ENCODE assay signal across 25 cellular contexts in the genomic region with DNA sequence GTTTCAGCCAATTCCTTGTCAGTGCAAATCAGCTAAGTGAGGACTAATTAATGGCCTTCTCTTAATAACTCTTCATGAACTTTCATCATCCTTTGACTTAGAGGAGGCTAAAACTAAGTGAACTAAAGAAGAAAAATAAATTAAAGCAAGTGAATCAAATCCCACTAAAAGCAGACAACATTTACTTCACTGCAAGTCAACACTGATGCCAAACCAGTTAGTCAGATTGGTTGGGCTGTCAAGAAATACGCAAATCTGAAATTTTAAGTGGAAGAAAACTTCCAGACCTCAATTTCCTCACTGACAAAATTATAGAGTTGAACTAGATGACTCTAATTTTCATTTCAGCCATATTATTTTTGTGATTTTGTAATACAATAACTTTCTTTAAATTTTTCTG.
DNase-seq lines count a peak whose midpoint lies in the region; ATAC-seq, FAIRE-seq and TF ChIP-seq lines count a peak whose summit lies in the region.
"Had no signal": no experiment of that assay in that cellular context is flagged by ENCODE, and none has a peak within 500 bp of the region (broad histone marks: within the 10 kb centered on the region; RNA-seq: fewer than 3 reads in every experiment).

No MANE protein-coding gene starts in this region.

- H3K4me3 ChIP-seq in SK-N-SH (ENCODE audit: low read depth in 2 of 2, low read length in 1 of 2) (no peak overlapping the region), neural cell (ENCODE audit: low read length) (no peak overlapping the region)
- H3K4me3 ChIP-seq: BLaER1 treated with 17β-estradiol and CSF1 and Interleukin-3, amounts not matched to agents 10 nM and 100 nM; GM12878; GM23248 had no signal

- no peaks in the 10 kb centered on the region for H3F3A ChIP-seq in SK-N-SH (replicated peaks; ENCODE audit: insufficient read depth)
- H3F3A ChIP-seq in neural cell (ENCODE audit: insufficient read depth, low read length, poor library complexity, severe bottlenecking), result peaks cover 18% of the 10 kb centered on the region

- in situ Hi-C loops in GM13976 (cut with MboI; ENCODE audit: low sequenced_read_pairs, unreplicated experiment), result no loop called here

- 39% methylated on average over 1 of the region's 1 CpG for WGBS in SK-N-SH (ENCODE audit: low lambda C conversion rate)

- H3K27me3 ChIP-seq in SK-N-SH (ENCODE audit: insufficient read depth) (no peaks in the 10 kb centered on the region), neural cell (ENCODE audit: insufficient read depth, low read depth, low read length) (no peaks in the 10 kb centered on the region)
- H3K27me3 ChIP-seq: BE2C; BLaER1 treated with 17β-estradiol and CSF1 and Interleukin-3, amounts not matched to agents 10 nM and 100 nM had no signal

- H3K9ac ChIP-seq in SK-N-SH, result no peak overlapping the region
- H3K9ac ChIP-seq in neural cell (ENCODE audit: low read length), result no peak overlapping the region
- H3K9ac ChIP-seq: BLaER1 treated with 17β-estradiol and CSF1 and Interleukin-3, amounts not matched to agents 10 nM and 100 nM; GM23248 had no signal

- TF ChIP-seq CTCF in SK-N-SH (IDR thresholded peaks at IDR 0.05), result no peak
- no peak for TF ChIP-seq CTCF in neural cell (IDR thresholded peaks at IDR 0.05; ENCODE audit: poor library complexity, severe bottlenecking)
- no peak for TF ChIP-seq CTCF in GM13976 (IDR thresholded peaks at IDR 0.05; ENCODE audit: borderline replicate concordance, control extremely low read depth, extremely low read depth, insufficient read depth, missing control alignments)

- ATAC-seq in SK-N-SH treated with all-trans-retinoic acid at 6 μM for 48 hours, result no peak
- ATAC-seq: GM12878 had no signal

- H3K27ac ChIP-seq in SK-N-SH (ENCODE audit: low read depth in 2 of 2, low read length in 1 of 2), result no peak overlapping the region
- peak overlapping the region; percentile 35 for H3K27ac ChIP-seq in neural cell (ENCODE audit: low read length)
- H3K27ac ChIP-seq: 22Rv1; BLaER1 treated with 17β-estradiol and CSF1 and Interleukin-3, amounts not matched to agents 10 nM and 100 nM; GM23248 had no signal

- no peaks in the 10 kb centered on the region for H3K79me2 ChIP-seq in SK-N-SH (ENCODE audit: insufficient read depth)
- H3K79me2 ChIP-seq in neural cell (replicated peaks; ENCODE audit: insufficient read depth, low read length), result no peaks in the 10 kb centered on the region

- H3K9me2 ChIP-seq in SK-N-SH (no peaks in the 10 kb centered on the region; the same call in 1 of the 2 replicates), neural cell (ENCODE audit: insufficient read depth, low read length) (no peaks in the 10 kb centered on the region)

- CTCF ChIA-PET in SK-N-SH (lab: Yijun Ruan, JAX), result no interaction called here

- H3K9me3 ChIP-seq in SK-N-SH, result no peaks in the 10 kb centered on the region
- no peaks in the 10 kb centered on the region for H3K9me3 ChIP-seq in neural cell (ENCODE audit: low read length)
- H3K9me3 ChIP-seq: BE2C; BLaER1 treated with 17β-estradiol and CSF1 and Interleukin-3, amounts not matched to agents 10 nM and 100 nM had no signal

- H4K20me1 ChIP-seq in SK-N-SH (ENCODE audit: insufficient read depth), result no peaks in the 10 kb centered on the region
- H4K20me1 ChIP-seq in neural cell (ENCODE audit: insufficient read depth), result no peaks in the 10 kb centered on the region
- H4K20me1 ChIP-seq: BLaER1 treated with 17β-estradiol and CSF1 and Interleukin-3, amounts not matched to agents 10 nM and 100 nM had no signal

- TF ChIP-seq RAD21 in SK-N-SH (IDR thresholded peaks at IDR 0.05; ENCODE audit: low read length) (no peak), neural cell (conservative IDR thresholded peaks at IDR 0.05) (no peak)

- no peak for TF ChIP-seq EP300 in SK-N-SH (IDR thresholded peaks at IDR 0.05; ENCODE audit: borderline replicate concordance in 1 of 2, low read depth in 1 of 2, low read length in 1 of 2)
- no peak for TF ChIP-seq EP300 in neural cell (conservative IDR thresholded peaks at IDR 0.05; ENCODE audit: poor library complexity, severe bottlenecking)

- peak; percentile 17 for FAIRE-seq in urothelium cell line (lab: Jason Lieb, UNC)
- FAIRE-seq: A204.1, D721Med, GM12878, GM19239, H1 had no signal

- H2AFZ ChIP-seq in SK-N-SH (ENCODE audit: low read depth), result no peak overlapping the region
- H2AFZ ChIP-seq in neural cell (ENCODE audit: low read depth, low read length), result no peak overlapping the region
- H2AFZ ChIP-seq: GM23248 had no signal

- peaks cover 0 to 18% of the 10 kb centered on the region in 2 experiments; a peak in 2 of 4 replicates for H3K4me1 ChIP-seq in SK-N-SH (ENCODE audit: control insufficient read depth in 1 of 2, insufficient read depth in 2 of 2, low read depth in 1 of 2, low read length in 1 of 2)
- H3K4me1 ChIP-seq: BE2C; BLaER1 treated with 17β-estradiol and CSF1 and Interleukin-3, amounts not matched to agents 10 nM and 100 nM had no signal

- no peaks in the 10 kb centered on the region for H3K36me3 ChIP-seq in SK-N-SH (replicated peaks in 1 of 2; ENCODE audit: control insufficient read depth in 1 of 2, insufficient read depth in 2 of 2, low read length in 1 of 2)
- H3K36me3 ChIP-seq in neural cell (ENCODE audit: insufficient read depth, low read length), result no peaks in the 10 kb centered on the region
- H3K36me3 ChIP-seq: BE2C; BLaER1 treated with 17β-estradiol and CSF1 and Interleukin-3, amounts not matched to agents 10 nM and 100 nM had no signal

- H3K4me2 ChIP-seq in SK-N-SH (no peak overlapping the region), neural cell (ENCODE audit: low read length) (no peak overlapping the region)
- H3K4me2 ChIP-seq: BLaER1 treated with 17β-estradiol and CSF1 and Interleukin-3, amounts not matched to agents 10 nM and 100 nM had no signal

- POLR2A ChIA-PET in SK-N-SH (lab: Yijun Ruan, JAX), result no interaction called here

- DNase-seq in SK-N-SH (no peak), urothelium cell line (ENCODE audit: low spot score) (no peak), AG20443 (ENCODE audit: low spot score) (no peak), GM13976 (ENCODE audit: low spot score) (no peak), NK-92 (lab: John Stamatoyannopoulos, UW; ENCODE audit: unreplicated experiment) (no peak)
- DNase-seq: AML-193; BE2C; CD4-positive, alpha-beta T cell; CD8-positive, alpha-beta memory T cell; DMS 273 treated with DMSO at 0.1 percent for 48 hours; DMS79; EL; GDM1; GM23248; H7; HCEC 1CT had no signal

TF ChIP-seq in SK-N-SH treated with all-trans-retinoic acid at 6 μM for 48 hours, 23 proteins besides CTCF, POLR2A, EP300 and RAD21:
- TF ChIP-seq ZC3H10 (CRISPR knock-in tag; IDR thresholded peaks at IDR 0.05), result peak; percentile 55; the same call in 1 of the 2 replicates
- TF ChIP-seq ZNF565 (CRISPR knock-in tag; conservative IDR thresholded peaks at IDR 0.05; ENCODE audit: low read depth), result no peak
- TF ChIP-seq ISL1 (CRISPR knock-in tag; IDR thresholded peaks at IDR 0.05), result 0 out of 2 replicates have a peak, but pooled peaks have one; percentile 32

TF ChIP-seq in SK-N-SH, 30 proteins besides CTCF, POLR2A, EP300 and RAD21 (continues in another document):
- TF ChIP-seq ELF1 (IDR thresholded peaks at IDR 0.05) (no peak), TAF1 (IDR thresholded peaks at IDR 0.05; ENCODE audit: borderline replicate concordance, low read depth, low read length) (no peak), FOXJ3 (CRISPR knock-in tag; IDR thresholded peaks at IDR 0.05) (no peak)
- TF ChIP-seq, protein P1, sequence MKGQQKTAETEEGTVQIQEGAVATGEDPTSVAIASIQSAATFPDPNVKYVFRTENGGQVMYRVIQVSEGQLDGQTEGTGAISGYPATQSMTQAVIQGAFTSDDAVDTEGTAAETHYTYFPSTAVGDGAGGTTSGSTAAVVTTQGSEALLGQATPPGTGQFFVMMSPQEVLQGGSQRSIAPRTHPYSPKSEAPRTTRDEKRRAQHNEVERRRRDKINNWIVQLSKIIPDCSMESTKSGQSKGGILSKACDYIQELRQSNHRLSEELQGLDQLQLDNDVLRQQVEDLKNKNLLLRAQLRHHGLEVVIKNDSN (IDR thresholded peaks at IDR 0.05; ENCODE audit: borderline replicate concordance, low read depth), result no peak
- TF ChIP-seq, protein P2, sequence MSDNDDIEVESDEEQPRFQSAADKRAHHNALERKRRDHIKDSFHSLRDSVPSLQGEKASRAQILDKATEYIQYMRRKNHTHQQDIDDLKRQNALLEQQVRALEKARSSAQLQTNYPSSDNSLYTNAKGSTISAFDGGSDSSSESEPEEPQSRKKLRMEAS (IDR thresholded peaks at IDR 0.05; ENCODE audit: low read depth), result no peak

TF ChIP-seq in neural cell, 6 proteins besides CTCF, POLR2A, EP300 and RAD21:
- TF ChIP-seq SMC3 (conservative IDR thresholded peaks at IDR 0.05; ENCODE audit: poor library complexity) (no peak), POLR2AphosphoS5 (IDR thresholded peaks at IDR 0.05) (no peak), MXI1 (conservative IDR thresholded peaks at IDR 0.05; ENCODE audit: poor library complexity, severe bottlenecking) (no peak), TAF1 (IDR thresholded peaks at IDR 0.05; ENCODE audit: low read depth) (no peak)
- TF ChIP-seq, protein P3, sequence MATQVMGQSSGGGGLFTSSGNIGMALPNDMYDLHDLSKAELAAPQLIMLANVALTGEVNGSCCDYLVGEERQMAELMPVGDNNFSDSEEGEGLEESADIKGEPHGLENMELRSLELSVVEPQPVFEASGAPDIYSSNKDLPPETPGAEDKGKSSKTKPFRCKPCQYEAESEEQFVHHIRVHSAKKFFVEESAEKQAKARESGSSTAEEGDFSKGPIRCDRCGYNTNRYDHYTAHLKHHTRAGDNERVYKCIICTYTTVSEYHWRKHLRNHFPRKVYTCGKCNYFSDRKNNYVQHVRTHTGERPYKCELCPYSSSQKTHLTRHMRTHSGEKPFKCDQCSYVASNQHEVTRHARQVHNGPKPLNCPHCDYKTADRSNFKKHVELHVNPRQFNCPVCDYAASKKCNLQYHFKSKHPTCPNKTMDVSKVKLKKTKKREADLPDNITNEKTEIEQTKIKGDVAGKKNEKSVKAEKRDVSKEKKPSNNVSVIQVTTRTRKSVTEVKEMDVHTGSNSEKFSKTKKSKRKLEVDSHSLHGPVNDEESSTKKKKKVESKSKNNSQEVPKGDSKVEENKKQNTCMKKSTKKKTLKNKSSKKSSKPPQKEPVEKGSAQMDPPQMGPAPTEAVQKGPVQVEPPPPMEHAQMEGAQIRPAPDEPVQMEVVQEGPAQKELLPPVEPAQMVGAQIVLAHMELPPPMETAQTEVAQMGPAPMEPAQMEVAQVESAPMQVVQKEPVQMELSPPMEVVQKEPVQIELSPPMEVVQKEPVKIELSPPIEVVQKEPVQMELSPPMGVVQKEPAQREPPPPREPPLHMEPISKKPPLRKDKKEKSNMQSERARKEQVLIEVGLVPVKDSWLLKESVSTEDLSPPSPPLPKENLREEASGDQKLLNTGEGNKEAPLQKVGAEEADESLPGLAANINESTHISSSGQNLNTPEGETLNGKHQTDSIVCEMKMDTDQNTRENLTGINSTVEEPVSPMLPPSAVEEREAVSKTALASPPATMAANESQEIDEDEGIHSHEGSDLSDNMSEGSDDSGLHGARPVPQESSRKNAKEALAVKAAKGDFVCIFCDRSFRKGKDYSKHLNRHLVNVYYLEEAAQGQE (IDR thresholded peaks at IDR 0.05; ENCODE audit: borderline replicate concordance), result no peak
